ENCODE assay signal across 10 cellular contexts in the genomic region with DNA sequence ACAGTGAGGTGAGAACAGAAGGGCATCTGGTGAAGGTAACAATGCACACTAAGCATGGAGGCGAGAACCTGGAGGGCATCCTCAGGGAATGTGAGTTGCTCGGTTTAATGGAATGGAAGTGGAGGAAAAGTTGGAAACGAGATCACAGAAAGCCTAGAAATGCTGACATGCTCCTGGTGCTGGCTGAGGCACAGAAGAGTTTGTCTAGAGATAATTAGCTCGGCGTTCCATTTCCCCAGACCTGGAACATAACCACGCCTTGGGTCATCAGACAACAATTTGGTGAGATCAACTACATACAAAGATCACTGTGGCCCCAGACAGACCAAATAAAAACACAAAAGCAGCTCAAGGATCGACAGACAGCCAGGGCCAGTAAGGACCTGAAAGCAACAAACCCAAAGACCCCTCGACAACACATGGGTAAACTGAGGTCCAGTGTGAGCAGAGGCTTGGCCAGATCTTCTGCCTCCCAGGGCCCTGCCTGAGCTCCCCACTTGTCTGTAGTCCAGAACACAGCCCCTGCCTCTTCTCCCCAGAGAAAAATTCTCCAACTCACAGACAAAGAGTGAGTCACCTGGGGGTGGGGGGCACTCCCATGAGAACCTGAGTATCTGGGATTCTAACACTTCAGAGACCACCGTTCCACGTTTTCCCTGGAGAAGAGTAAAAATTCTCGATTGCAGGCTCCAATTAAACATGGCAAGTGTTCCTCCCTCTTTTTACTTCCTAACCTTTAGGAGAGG. TPM values are rescaled to one million over a fixed set of nuclear protein-coding genes. Genes with fewer than 3 reads are reported as not detected.
DNase-seq lines count a peak whose midpoint lies in the region; ATAC-seq and TF ChIP-seq lines count a peak whose summit lies in the region.
"Had no signal": no experiment of that assay in that cellular context is flagged by ENCODE, and none has a peak within 500 bp of the region (broad histone marks: within the 10 kb centered on the region; RNA-seq: fewer than 3 reads in every experiment).

No MANE protein-coding gene starts in this region.

- in situ Hi-C loops in astrocyte of the cerebellum (cut with HindIII; ENCODE audit: low sequenced_read_pairs) = no loop called here

- H3K4me1 ChIP-seq in right atrium auricular region = peaks cover 0 to 58% of the 10 kb centered on the region in 2 donors

- peak overlapping the region; percentile 54 to 83 for H3K27ac ChIP-seq in right atrium auricular region

- H3K36me3 ChIP-seq in right atrium auricular region = peaks cover 7% of the 10 kb centered on the region

- TF ChIP-seq CTCF in astrocyte of the cerebellum (IDR thresholded peaks at IDR 0.05; ENCODE audit: low read depth, low read length, missing control alignments) (no peak), right atrium auricular region (IDR thresholded peaks at IDR 0.05) (no peak), retinal pigment epithelial cell (conservative IDR thresholded peaks at IDR 0.05; ENCODE audit: low read depth, low read length) (no peak)

- peak; percentile 69 for DNase-seq in ELR (ENCODE audit: low read depth)
- DNase-seq in astrocyte of the cerebellum (ENCODE audit: low read depth) = peak; percentile 68
- no peak for DNase-seq in right atrium auricular region (ENCODE audit: low spot score)
- DNase-seq in retinal pigment epithelial cell (ENCODE audit: low read depth) = no peak
- DNase-seq in NCI-H2196 (lab: John Stamatoyannopoulos, UW; ENCODE audit: unreplicated experiment) = no peak
- no peak for DNase-seq in NCI-H526 (lab: John Stamatoyannopoulos, UW)
- DNase-seq: activated CD4-positive, alpha-beta T cell treated with anti-CD3 and anti-CD28 coated beads, Interleukin-2, amount 50 U/mL, for 4 hours; DMS 273 treated with DMSO at 0.1 percent for 48 hours had no signal

- ATAC-seq in HG03135 (IDR thresholded peaks at IDR 0.05; ENCODE audit: unreplicated experiment) = no peak
- no peak for ATAC-seq in GM21723 (IDR thresholded peaks at IDR 0.05; ENCODE audit: unreplicated experiment)

- H3K4me3 ChIP-seq in astrocyte of the cerebellum (ENCODE audit: low read depth, low read length) (no peak overlapping the region), right atrium auricular region (no peak overlapping the region), retinal pigment epithelial cell (ENCODE audit: low read length) (peak overlapping the region; percentile 12)

- no peaks in the 10 kb centered on the region for H3K9me3 ChIP-seq in right atrium auricular region

- no peaks in the 10 kb centered on the region for H3K27me3 ChIP-seq in right atrium auricular region

RNA-seq across cellular contexts. Expression of gene SHB, which starts 52.5 kb away (rescaled TPM):
- 10 to 100 TPM; 33.9 to 39.9 TPM for total RNA-seq in right atrium auricular region

Comparison
In these comparisons a context has a peak if more than half of its experiments do, and no peak if none do; other contexts are left out.
1. DNase-seq: peak in ELR (single experiment) and astrocyte of the cerebellum (single experiment); none in right atrium auricular region (single experiment), retinal pigment epithelial cell (single experiment), NCI-H2196 (single experiment) and NCI-H526 (0 of 2).